In the genomic region with DNA sequence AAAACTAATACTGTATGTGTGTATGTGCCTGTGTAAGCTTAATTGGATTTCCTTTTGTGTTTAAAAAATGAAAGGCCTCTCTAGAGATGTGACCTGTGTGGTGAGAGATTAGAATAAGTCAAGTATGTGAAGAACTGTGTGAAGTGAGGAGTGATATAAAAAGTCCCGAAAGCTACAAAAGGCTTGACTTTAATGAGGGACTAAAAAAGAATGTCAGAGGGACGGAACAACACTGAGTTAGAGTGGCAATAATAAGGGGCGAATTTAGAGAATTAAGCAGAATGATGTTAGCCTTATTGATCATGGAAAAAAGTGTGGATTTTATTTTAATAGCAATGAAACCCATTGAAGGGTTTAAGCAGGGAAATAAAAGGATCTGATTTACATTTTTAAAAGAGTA, we compare ENCODE assay signal across 1 cellular context.
TF ChIP-seq lines count a peak whose summit lies in the region.

No MANE protein-coding gene starts in this region.

TF ChIP-seq in K562, 482 proteins besides CTCF, POLR2A, EP300 and RAD21 (continued from another document):
- TF ChIP-seq POLR2B (IDR thresholded peaks at IDR 0.05; ENCODE audit: low read depth, partially characterized antibody) (no peak), GATAD2A (IDR thresholded peaks at IDR 0.05) (no peak), SP2 (IDR thresholded peaks at IDR 0.05; ENCODE audit: extremely low read depth, low read depth, low read length, poor library complexity, severe bottlenecking) (no peak), ZNF76 (CRISPR knock-in tag; IDR thresholded peaks at IDR 0.05; ENCODE audit: borderline replicate concordance) (no peak), SIRT6 (IDR thresholded peaks at IDR 0.05; ENCODE audit: low read depth, low read length) (no peak), ETV6 (IDR thresholded peaks at IDR 0.05; ENCODE audit: borderline replicate concordance in 1 of 2, low read depth in 2 of 2, low read length in 1 of 2) (no peak), ETV6 (CRISPR knock-in tag; IDR thresholded peaks at IDR 0.05; ENCODE audit: borderline replicate concordance) (no peak), SMARCE1 (IDR thresholded peaks at IDR 0.05) (no peak), ZNF24 (IDR thresholded peaks at IDR 0.05) (no peak), ZNF384 (IDR thresholded peaks at IDR 0.05; ENCODE audit: low read depth, low read length) (no peak), TAF9B (IDR thresholded peaks at IDR 0.05; ENCODE audit: partially characterized antibody) (no peak), GATA2 (CRISPR knock-in tag; IDR thresholded peaks at IDR 0.05) (no peak)
- TF ChIP-seq, protein P1, sequence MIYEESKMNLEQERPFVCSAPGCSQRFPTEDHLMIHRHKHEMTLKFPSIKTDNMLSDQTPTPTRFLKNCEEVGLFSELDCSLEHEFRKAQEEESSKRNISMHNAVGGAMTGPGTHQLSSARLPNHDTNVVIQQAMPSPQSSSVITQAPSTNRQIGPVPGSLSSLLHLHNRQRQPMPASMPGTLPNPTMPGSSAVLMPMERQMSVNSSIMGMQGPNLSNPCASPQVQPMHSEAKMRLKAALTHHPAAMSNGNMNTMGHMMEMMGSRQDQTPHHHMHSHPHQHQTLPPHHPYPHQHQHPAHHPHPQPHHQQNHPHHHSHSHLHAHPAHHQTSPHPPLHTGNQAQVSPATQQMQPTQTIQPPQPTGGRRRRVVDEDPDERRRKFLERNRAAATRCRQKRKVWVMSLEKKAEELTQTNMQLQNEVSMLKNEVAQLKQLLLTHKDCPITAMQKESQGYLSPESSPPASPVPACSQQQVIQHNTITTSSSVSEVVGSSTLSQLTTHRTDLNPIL (CRISPR knock-in tag; IDR thresholded peaks at IDR 0.05), result no peak
TF ChIP-seq in K562: peak in this region for 0.
